Comparison of ENCODE assay signal across 8 cellular contexts in genomic region chr12:46549527-46550265, GRCh38.
DNase-seq lines count a peak whose midpoint lies in the region; ATAC-seq and TF ChIP-seq lines count a peak whose summit lies in the region.
"Had no signal": no experiment of that assay in that cellular context is flagged by ENCODE, and none has a peak within 500 bp of the region (broad histone marks: within the 10 kb centered on the region; RNA-seq: fewer than 3 reads in every experiment).

No MANE protein-coding gene starts in this region.

- peak overlapping the region; percentile 59 for H3K9ac ChIP-seq in SK-N-MC (ENCODE audit: insufficient read length)

- peak overlapping the region; percentile 99 for H3K27ac ChIP-seq in SK-N-MC

- ATAC-seq in HG03025 (IDR thresholded peaks at IDR 0.05; ENCODE audit: low FRiP score, unreplicated experiment) (no peak), GM19467 (IDR thresholded peaks at IDR 0.05; ENCODE audit: unreplicated experiment) (no peak)

- DNase-seq in HS-5 (ENCODE audit: low read depth) (peak; percentile 90), SK-N-MC (ENCODE audit: low read depth, low spot score) (no peak), cardiac fibroblast (ENCODE audit: low read depth in 2 of 2) (peak; percentile 86 to 96), cerebellar nuclear complex (lab: John Stamatoyannopoulos, UW) (no peak)
- DNase-seq in stimulated activated CD4-positive, alpha-beta T cell treated with anti-CD3 and anti-CD28 coated beads, Interleukin-4, amount 100 ng/mL, for 24 hours, result peak; percentile 65
- DNase-seq: head of caudate nucleus had no signal

- no peak for TF ChIP-seq CTCF in cardiac fibroblast (IDR thresholded peaks at IDR 0.05; ENCODE audit: low read depth, low read length)

- H3K4me3 ChIP-seq in SK-N-MC, result peak overlapping the region; percentile 32; the same call in 1 of the 2 replicates
- H3K4me3 ChIP-seq in cardiac fibroblast (replicated peaks in 1 of 2; ENCODE audit: low read depth in 2 of 2, low read length in 2 of 2), result no peak overlapping the region

- H3K36me3 ChIP-seq in SK-N-MC (ENCODE audit: insufficient read depth, low read length), result no peaks in the 10 kb centered on the region

- no peaks in the 10 kb centered on the region for H3K9me3 ChIP-seq in SK-N-MC (ENCODE audit: low read depth, low read length)

Comparison
In these comparisons a context has a peak if more than half of its experiments do, and no peak if none do; other contexts are left out.
1. DNase-seq: peak in HS-5 (single experiment), cardiac fibroblast (2 of 2) and stimulated activated CD4-positive, alpha-beta T cell treated with anti-CD3 and anti-CD28 coated beads, Interleukin-4, amount 100 ng/mL, for 24 hours (single experiment); none in SK-N-MC (single experiment) and cerebellar nuclear complex (0 of 2).